ENCODE assay signal across 8 cellular contexts in genomic region chr11:47979378-47980092, GRCh38. TPM values are rescaled to one million over a fixed set of nuclear protein-coding genes. Genes with fewer than 3 reads are reported as not detected.
DNase-seq lines count a peak whose midpoint lies in the region; ATAC-seq, FAIRE-seq and TF ChIP-seq lines count a peak whose summit lies in the region.

No MANE protein-coding gene starts in this region.

- peaks cover 8% of the 10 kb centered on the region; the same call in 1 of the 2 replicates for H3K27me3 ChIP-seq in BLaER1
- no peaks in the 10 kb centered on the region for H3K27me3 ChIP-seq in brain microvascular endothelial cell (replicated peaks)
- peaks cover 4 to 30% of the 10 kb centered on the region in 2 experiments for H3K27me3 ChIP-seq in HepG2 (ENCODE audit: control insufficient read depth in 1 of 2, insufficient read depth in 2 of 2, low read length in 2 of 2)

- peak overlapping the region; percentile 32 to 87 (median 46) for H3K4me3 Mint-ChIP-seq in IgD-negative memory B cell
- peak overlapping the region; percentile 79 for H3K4me3 Mint-ChIP-seq in type B pancreatic cell

- TF ChIP-seq CTCF in brain microvascular endothelial cell (IDR thresholded peaks at IDR 0.05; ENCODE audit: low read depth, low read length, missing control alignments) (no peak), HepG2 (CRISPR knock-in tag; IDR thresholded peaks at IDR 0.05) (0 out of 2 replicates have a peak, but pooled peaks have one; percentile 8), type B pancreatic cell (conservative IDR thresholded peaks at IDR 0.05) (no peak)

- peak overlapping the region; percentile 81 for H3K4me3 ChIP-seq in BLaER1
- peak overlapping the region; percentile 66 for H3K4me3 ChIP-seq in brain microvascular endothelial cell (ENCODE audit: low read depth, low read length)
- peak overlapping the region in 2 of 3 experiments; percentile 62; a peak in 4 of 6 replicates for H3K4me3 ChIP-seq in HepG2 (replicated peaks in 1 of 3; ENCODE audit: insufficient read depth in 1 of 3, low read depth in 2 of 3, low read length in 3 of 3)

- H3K9me3 ChIP-seq in BLaER1 (no peaks in the 10 kb centered on the region), HepG2 (ENCODE audit: low read length) (no peaks in the 10 kb centered on the region)

- peaks cover 34% of the 10 kb centered on the region for H3K4me1 ChIP-seq in BLaER1
- peaks cover 34% of the 10 kb centered on the region for H3K4me1 ChIP-seq in HepG2 (ENCODE audit: insufficient read depth, low read length)

- H3K4me2 ChIP-seq in BLaER1 (peak overlapping the region; percentile 99), HepG2 (ENCODE audit: low read depth, low read length) (peak overlapping the region; percentile 53)

- peaks cover 0 to 1% (median 0%) of the 10 kb centered on the region in 3 donors for H3K9me3 Mint-ChIP-seq in IgD-negative memory B cell
- H3K9me3 Mint-ChIP-seq in type B pancreatic cell, result no peaks in the 10 kb centered on the region

- no peak for TF ChIP-seq EP300 in HepG2 (IDR thresholded peaks at IDR 0.05; ENCODE audit: low read depth in 2 of 2, low read length in 2 of 2)
- no peak for TF ChIP-seq EP300 in HepG2 (CRISPR knock-in tag; IDR thresholded peaks at IDR 0.05; ENCODE audit: borderline replicate concordance)

- H4K20me1 ChIP-seq in BLaER1 (0 out of 2 replicates have a peak, but pooled peaks cover 7% of the 10 kb centered on the region), HepG2 (ENCODE audit: insufficient read depth, low read length) (no peaks in the 10 kb centered on the region)

- CTCF ChIA-PET in HepG2 (lab: Yijun Ruan, JAX; ENCODE audit: low intra/inter-chr PET ratio, low total read pairs), result no interaction called here

- POLR2A ChIA-PET in HepG2 (lab: Yijun Ruan, JAX), result interaction anchor here (1.0 kb wide), 1 partner anchor 42 kb away, joined by 5 read pairs; no protein-coding TSS in a partner anchor

- TF ChIP-seq RAD21 in HepG2 (CRISPR knock-in tag; IDR thresholded peaks at IDR 0.05), result no peak

- WGBS in HepG2 (ENCODE audit: low lambda C conversion rate), result 4% methylated on average over 12 of the region's 19 CpGs

- H3K27ac ChIP-seq in BLaER1 (no peak overlapping the region), brain microvascular endothelial cell (no peak overlapping the region), HepG2 (ENCODE audit: extremely low read length, insufficient read depth, low read length) (no peak overlapping the region)

- no peak for FAIRE-seq in HepG2 (lab: Jason Lieb, UNC)

- H3K9ac ChIP-seq in BLaER1, result no peak overlapping the region
- no peak overlapping the region for H3K9ac ChIP-seq in HepG2 (ENCODE audit: insufficient read depth, low read depth, low read length)

- ATAC-seq in HepG2, result peak; percentile 50
- ATAC-seq in activated CD4-positive, CD25-positive, alpha-beta regulatory T cell treated with anti-CD3 and anti-CD28 coated beads, Interleukin-2, amount 50 U/mL, for 24 hours, result no peak

- intact Hi-C loops in HepG2 (cut with micrococcal nuclease; ENCODE audit: unreplicated experiment) (loop anchor here (5.0 kb wide), 2 partner anchors 42 to 128 kb away; no protein-coding TSS in a partner anchor), posterior vena cava (cut with DNase I) (loop anchor here in 1 of 2 donors (10.0 kb wide), 1 partner anchor 105 kb away; no protein-coding TSS in a partner anchor)

- in situ Hi-C loops in brain microvascular endothelial cell (cut with HindIII; ENCODE audit: low pct_ligation_motif_present, low sequenced_read_pairs) (no loop called here), HepG2 (cut with HindIII; ENCODE audit: extremely low pct_ligation_motif_present, low pct_unique_long_range_greater_than_20kb) (no loop called here)

- DNase-seq in brain microvascular endothelial cell (no peak), HepG2 (ENCODE audit: low spot score) (no peak), type B pancreatic cell (ENCODE audit: extremely low spot score, unreplicated experiment) (no peak), posterior vena cava (ENCODE audit: low spot score) (no peak), hippocampal formation (lab: John Stamatoyannopoulos, UW) (no peak)

- H3K36me3 Mint-ChIP-seq in IgD-negative memory B cell (no peaks in the 10 kb centered on the region), type B pancreatic cell (no peaks in the 10 kb centered on the region)

- no peak overlapping the region for H2AFZ ChIP-seq in HepG2 (ENCODE audit: low read length)

- H3K4me1 Mint-ChIP-seq in IgD-negative memory B cell (peaks cover 19 to 28% (median 21%) of the 10 kb centered on the region in 3 donors), type B pancreatic cell (ENCODE audit: unreplicated experiment) (peaks cover 25% of the 10 kb centered on the region)

- H3K27ac Mint-ChIP-seq in IgD-negative memory B cell, result peak overlapping the region in 2 of 3 donors; percentile 3 to 73
- peak overlapping the region; percentile 67 for H3K27ac Mint-ChIP-seq in type B pancreatic cell

- H3K79me2 ChIP-seq in HepG2 (ENCODE audit: insufficient read depth, low read length), result no peaks in the 10 kb centered on the region

- no peak for TF ChIP-seq POLR2A in HepG2 (IDR thresholded peaks at IDR 0.05; ENCODE audit: insufficient read depth in 1 of 2, low read depth in 2 of 2, low read length in 2 of 2)

- BruUV-seq in HepG2 (replicated peaks; lab: Mats Ljungman, UMichigan), result no TSS peak

- no peaks in the 10 kb centered on the region for H3K36me3 ChIP-seq in BLaER1
- H3K36me3 ChIP-seq in brain microvascular endothelial cell (replicated peaks), result no peaks in the 10 kb centered on the region
- H3K36me3 ChIP-seq in HepG2 (replicated peaks in 1 of 2; ENCODE audit: control insufficient read depth in 1 of 2, insufficient read depth in 2 of 2, low read length in 2 of 2), result no peaks in the 10 kb centered on the region

- H3K27me3 Mint-ChIP-seq in IgD-negative memory B cell, result peaks cover 2% of the 10 kb centered on the region
- peaks cover 3% of the 10 kb centered on the region for H3K27me3 Mint-ChIP-seq in type B pancreatic cell

TF ChIP-seq in HepG2, 621 proteins besides CTCF, POLR2A, EP300 and RAD21:
- TF ChIP-seq SMC3 (IDR thresholded peaks at IDR 0.05; ENCODE audit: low read length), result 0 out of 2 replicates have a peak, but pooled peaks have one; percentile 10
- TF ChIP-seq ZNF274 (CRISPR knock-in tag; IDR thresholded peaks at IDR 0.05), result no peak
- peak; percentile 52; the same call in 1 of the 2 replicates for TF ChIP-seq ZNF652 (CRISPR knock-in tag; IDR thresholded peaks at IDR 0.05; ENCODE audit: borderline replicate concordance, low read depth)
- no peak for TF ChIP-seq RFX5 (IDR thresholded peaks at IDR 0.05; ENCODE audit: low read depth, low read length)
- 0 out of 2 replicates have a peak, but pooled peaks have one; percentile 34 for TF ChIP-seq ZBTB7A (CRISPR knock-in tag; IDR thresholded peaks at IDR 0.05)
- TF ChIP-seq SKIL (CRISPR knock-in tag; IDR thresholded peaks at IDR 0.05; ENCODE audit: borderline replicate concordance), result no peak

RNA-seq across cellular contexts. Expression of gene PTPRJ, which starts 0.8 kb away (rescaled TPM):
- 8.1 TPM for polyA plus RNA-seq in IgD-negative memory B cell
- 0.95 and 1.0 TPM in 2 replicates for total RNA-seq in HepG2 (2016; rRNA removed; fragmentation: Illumina TruSeq; extraction: Trizol)
- total RNA-seq in HepG2 (2016; cell fraction: cytosol; rRNA removed; fragmentation: Illumina TruSeq; extraction: Trizol; ENCODE audit: low read depth), result 0.61 and 0.79 TPM in 2 replicates
- 0.89 and 1.4 TPM in 2 replicates for total RNA-seq in HepG2 (2016; cell fraction: insoluble cytoplasmic fraction; rRNA removed; fragmentation: Illumina TruSeq; extraction: Trizol)
- 0.79 and 1.2 TPM in 2 replicates for total RNA-seq in HepG2 (2016; cell fraction: membrane; rRNA removed; fragmentation: Illumina TruSeq; extraction: Trizol)
- total RNA-seq in HepG2 (2016; cell fraction: nucleus; rRNA removed; fragmentation: Illumina TruSeq; extraction: Trizol), result 1.9 TPM in 2 replicates
- 1.2 and 1.5 TPM in 2 replicates for polyA plus RNA-seq in HepG2 (2011; rRNA removed)
- polyA plus RNA-seq in HepG2 (2011; cell fraction: cytosol; rRNA removed), result 1.1 and 1.5 TPM in 2 replicates
- polyA plus RNA-seq in HepG2 (2011; cell fraction: nucleus; rRNA removed), result 1.1 and 1.8 TPM in 2 replicates
- polyA plus RNA-seq in HepG2 (2012), result 2.1 and 2.2 TPM in 2 replicates
- polyA plus RNA-seq in HepG2 (2016; cell fraction: cytosol; fragmentation: Illumina TruSeq; extraction: Trizol; ENCODE audit: low read depth), result 0.49 and 0.50 TPM in 2 replicates
- polyA plus RNA-seq in HepG2 (2016; cell fraction: insoluble cytoplasmic fraction; fragmentation: Illumina TruSeq; extraction: Trizol; ENCODE audit: low read depth), result 0.56 and 0.70 TPM in 2 replicates
- 0.86 and 1.2 TPM in 2 replicates for polyA plus RNA-seq in HepG2 (2016; cell fraction: membrane; fragmentation: Illumina TruSeq; extraction: Trizol; ENCODE audit: low read depth)
- polyA plus RNA-seq in HepG2 (2016; cell fraction: nucleus; fragmentation: Illumina TruSeq; extraction: Trizol; ENCODE audit: insufficient read depth, low read depth), result 2.0 TPM in 2 replicates
- 1.9 and 21.7 TPM in 2 replicates for polyA minus RNA-seq in HepG2 (2011; rRNA and poly(A)+ RNA removed; ENCODE audit: low replicate concordance)
- polyA minus RNA-seq in HepG2 (2011; cell fraction: cytosol; rRNA and poly(A)+ RNA removed), result 2.8 and 3.1 TPM in 2 replicates
- 2.7 and 3.6 TPM in 2 replicates for polyA minus RNA-seq in HepG2 (2011; cell fraction: nucleus; rRNA and poly(A)+ RNA removed)
- 18.6 and 21.6 TPM in 2 replicates for total RNA-seq in type B pancreatic cell (ENCODE audit: low replicate concordance)
- 10 to 100 TPM; 17.4 to 19.7 TPM for total RNA-seq in posterior vena cava
